ENCODE assay signal across 12 cellular contexts in genomic region chr1:160126342-160126741, GRCh38. TPM values are rescaled to one million over a fixed set of nuclear protein-coding genes. Genes with fewer than 3 reads are reported as not detected.
"Had no signal": no experiment of that assay in that cellular context is flagged by ENCODE, and none has a peak within 500 bp of the region (broad histone marks: within the 10 kb centered on the region; RNA-seq: fewer than 3 reads in every experiment).

No MANE protein-coding gene starts in this region.

RNA-seq across cellular contexts. Expression of gene ATP1A2, which starts 10.8 kb away (rescaled TPM):
- total RNA-seq: naive thymus-derived CD8-positive, alpha-beta T cell had no signal
- polyA plus RNA-seq: mammary epithelial cell; naive thymus-derived CD8-positive, alpha-beta T cell had no signal

RNA-seq across cellular contexts. Expression of gene ATP1A4, which starts 25.1 kb away (rescaled TPM):
- total RNA-seq: fibroblast of lung; frontal cortex; naive thymus-derived CD8-positive, alpha-beta T cell; osteocyte; right atrium auricular region had no signal
- polyA plus RNA-seq: fibroblast of lung; mammary epithelial cell; naive thymus-derived CD8-positive, alpha-beta T cell; neural cell had no signal

RNA-seq across cellular contexts. Expression of gene KCNJ9, which starts 45.0 kb away (rescaled TPM):
- total RNA-seq: mammary epithelial cell; mesenteric fat pad; mononuclear cell; naive thymus-derived CD8-positive, alpha-beta T cell; osteocyte; ureter had no signal
- polyA plus RNA-seq: esophagus, fibroblast of lung, mammary epithelial cell had no signal

RNA-seq across cellular contexts. Expression of gene KCNJ10, which starts 56.4 kb away (rescaled TPM):
- total RNA-seq: fibroblast of lung; lower leg skin; mammary epithelial cell; mononuclear cell; naive thymus-derived CD8-positive, alpha-beta T cell; osteocyte; ureter had no signal
- polyA plus RNA-seq: esophagus, fibroblast of lung, mammary epithelial cell, neural cell had no signal
